ENCODE assay signal across 31 cellular contexts in the genomic region with DNA sequence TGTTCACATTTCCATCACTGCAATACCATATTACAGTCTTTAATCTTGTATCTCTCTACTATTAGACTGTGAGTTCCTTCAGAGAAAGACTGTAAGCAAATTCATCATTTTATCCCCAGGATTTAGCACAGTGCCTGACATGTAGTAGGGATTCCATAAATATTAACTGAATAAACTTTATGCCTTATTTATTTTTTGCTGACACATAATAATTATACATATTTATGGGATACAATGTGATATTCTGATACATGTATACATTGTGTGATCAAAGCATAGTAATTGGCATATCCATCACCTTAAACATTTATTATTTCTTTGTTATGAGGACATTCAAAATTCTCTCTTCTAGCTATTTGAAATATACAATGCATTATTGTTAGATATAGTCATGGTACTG. TPM values are rescaled to one million over a fixed set of nuclear protein-coding genes. Genes with fewer than 3 reads are reported as not detected.
"Had no signal": no experiment of that assay in that cellular context is flagged by ENCODE, and none has a peak within 500 bp of the region (broad histone marks: within the 10 kb centered on the region; RNA-seq: fewer than 3 reads in every experiment).

No MANE protein-coding gene starts in this region.

- H3K27ac Mint-ChIP-seq: mesothelial cell of epicardium; naive thymus-derived CD8-positive, alpha-beta T cell had no signal

- FAIRE-seq: islet of Langerhans, keratinocyte had no signal

- H3K4me3 ChIP-seq: coronary artery, dorsolateral prefrontal cortex, esophagus squamous epithelium, gastrocnemius medialis, heart right ventricle, left lung, lower lobe of right lung, mucosa of descending colon had no signal

- ATAC-seq: esophagus mucosa; gastrocnemius medialis; heart right ventricle; left cardiac atrium; left lung; left ventricle myocardium superior; lower lobe of right lung; mucosa of descending colon; naive thymus-derived CD8-positive, alpha-beta T cell had no signal

- H3K4me1 Mint-ChIP-seq: mesothelial cell of epicardium had no signal

- H3K36me3 Mint-ChIP-seq: mesothelial cell of epicardium, naive B cell had no signal

- H3K4me1 ChIP-seq: esophagus squamous epithelium, gastrocnemius medialis, lower lobe of right lung had no signal

- H3K4me3 Mint-ChIP-seq: mesothelial cell of epicardium; naive B cell; naive thymus-derived CD8-positive, alpha-beta T cell had no signal

- H3K27me3 ChIP-seq: dorsolateral prefrontal cortex, esophagus squamous epithelium, gastrocnemius medialis, left lung had no signal

- DNase-seq: dermis blood vessel endothelial cell; dorsolateral prefrontal cortex; effector CD4-positive, alpha-beta T cell; effector memory CD4-positive, alpha-beta T cell; erythroblast; esophagus squamous epithelium; foreskin fibroblast; foreskin melanocyte; gastrocnemius medialis; glutamatergic neuron; head of caudate nucleus; heart right ventricle; hippocampal formation; left cardiac atrium; left lung; left ventricle myocardium superior; lower lobe of right lung; mesenchymal stem cell; mucosa of descending colon; naive B cell; naive thymus-derived CD8-positive, alpha-beta T cell had no signal

- H3K9me3 ChIP-seq: esophagus squamous epithelium, gastrocnemius medialis, heart right ventricle, left lung, lower lobe of right lung, mucosa of descending colon had no signal

- H3K36me3 ChIP-seq: esophagus squamous epithelium, gastrocnemius medialis, heart right ventricle, left lung, lower lobe of right lung had no signal

- H3K27ac ChIP-seq: coronary artery, dorsolateral prefrontal cortex, epithelial cell of prostate, esophagus squamous epithelium, gastrocnemius medialis, heart right ventricle, left lung, lower lobe of right lung had no signal

- H3K27me3 Mint-ChIP-seq: naive B cell had no signal

RNA-seq across cellular contexts. Expression of a gene that starts 3.7 kb away (rescaled TPM):
- total RNA-seq: dermis blood vessel endothelial cell, esophagus mucosa, glomerular endothelial cell, heart right ventricle, kidney epithelial cell, left cardiac atrium, left lung, left ventricle myocardium superior, lower lobe of right lung, mesenteric fat pad, mesothelial cell of epicardium, myocyte had no signal
- polyA plus RNA-seq: heart right ventricle; naive thymus-derived CD8-positive, alpha-beta T cell had no signal
